In genomic region chr20:46683068-46683477, GRCh38 we compare ENCODE assay signal across 1 cellular context.
TF ChIP-seq lines count a peak whose summit lies in the region.

No MANE protein-coding gene starts in this region.

TF ChIP-seq in K562, 482 proteins besides CTCF, POLR2A, EP300 and RAD21 (continued from another document):
- TF ChIP-seq, protein P1, sequence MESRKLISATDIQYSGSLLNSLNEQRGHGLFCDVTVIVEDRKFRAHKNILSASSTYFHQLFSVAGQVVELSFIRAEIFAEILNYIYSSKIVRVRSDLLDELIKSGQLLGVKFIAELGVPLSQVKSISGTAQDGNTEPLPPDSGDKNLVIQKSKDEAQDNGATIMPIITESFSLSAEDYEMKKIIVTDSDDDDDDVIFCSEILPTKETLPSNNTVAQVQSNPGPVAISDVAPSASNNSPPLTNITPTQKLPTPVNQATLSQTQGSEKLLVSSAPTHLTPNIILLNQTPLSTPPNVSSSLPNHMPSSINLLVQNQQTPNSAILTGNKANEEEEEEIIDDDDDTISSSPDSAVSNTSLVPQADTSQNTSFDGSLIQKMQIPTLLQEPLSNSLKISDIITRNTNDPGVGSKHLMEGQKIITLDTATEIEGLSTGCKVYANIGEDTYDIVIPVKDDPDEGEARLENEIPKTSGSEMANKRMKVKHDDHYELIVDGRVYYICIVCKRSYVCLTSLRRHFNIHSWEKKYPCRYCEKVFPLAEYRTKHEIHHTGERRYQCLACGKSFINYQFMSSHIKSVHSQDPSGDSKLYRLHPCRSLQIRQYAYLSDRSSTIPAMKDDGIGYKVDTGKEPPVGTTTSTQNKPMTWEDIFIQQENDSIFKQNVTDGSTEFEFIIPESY (CRISPR knock-in tag; IDR thresholded peaks at IDR 0.05) = no peak
- TF ChIP-seq POLR2AphosphoS5 (IDR thresholded peaks at IDR 0.05; ENCODE audit: control insufficient read depth, insufficient read depth, low read depth, low read length) = peak; percentile 47; the same call in 1 of the 2 replicates
TF ChIP-seq in K562: peak in this region for 31.
